In the genomic region with DNA sequence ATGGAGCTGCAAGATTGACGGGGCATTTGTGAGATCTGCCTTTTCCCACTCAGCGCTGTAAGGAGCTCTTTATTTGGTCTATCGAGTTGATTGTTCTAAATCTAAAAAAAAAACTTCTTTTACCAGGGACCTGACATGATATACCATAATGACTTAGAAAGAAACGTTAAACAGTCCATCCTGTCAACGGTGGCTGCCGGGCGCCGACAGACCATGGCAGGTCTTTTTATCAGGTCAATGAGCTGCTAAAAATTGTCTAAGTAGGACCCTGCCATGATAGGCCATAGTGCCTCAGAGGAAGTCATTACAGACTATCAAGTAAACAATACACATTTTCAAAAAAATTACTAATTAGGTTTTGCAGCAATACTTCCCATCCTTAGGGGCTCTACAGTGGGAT, we compare ENCODE assay signal across 41 cellular contexts.
"Had no signal": no experiment of that assay in that cellular context is flagged by ENCODE, and none has a peak within 500 bp of the region (broad histone marks: within the 10 kb centered on the region; RNA-seq: fewer than 3 reads in every experiment).

No MANE protein-coding gene starts in this region.

- H3K4me3 ChIP-seq: adrenal gland, ascending aorta, body of pancreas, breast epithelium, cardiac muscle cell had no signal

- H3K4me1 Mint-ChIP-seq: activated naive CD4-positive, alpha-beta T cell treated with anti-CD3 and anti-CD28 coated beads, Interleukin-2, amount 10 ng/mL, durations not matched to agents 7 days and 5 days; activated naive CD4-positive, alpha-beta T cell treated with anti-CD3 and anti-CD28 coated beads, Interleukin-2, amount 50 U/mL, for 24 hours; activated naive CD8-positive, alpha-beta T cell treated with anti-CD3 and anti-CD28 coated beads for 36 hours; activated naive CD8-positive, alpha-beta T cell treated with anti-CD3 and anti-CD28 coated beads, Interleukin-2, amount 10 ng/mL, durations not matched to agents 7 days and 5 days; activated naive CD8-positive, alpha-beta T cell treated with anti-CD3 and anti-CD28 coated beads, Interleukin-2, amount 50 U/mL, for 24 hours; activated T-helper 17 cell treated with anti-CD3 and anti-CD28 coated beads, Interleukin-2, amount 50 U/mL, for 72 hours; brain; central memory CD8-positive, alpha-beta T cell had no signal

- H3K27ac Mint-ChIP-seq: activated naive CD4-positive, alpha-beta T cell treated with anti-CD3 and anti-CD28 coated beads for 36 hours; activated naive CD4-positive, alpha-beta T cell treated with anti-CD3 and anti-CD28 coated beads, Interleukin-2, amount 10 ng/mL, durations not matched to agents 7 days and 5 days; activated naive CD4-positive, alpha-beta T cell treated with anti-CD3 and anti-CD28 coated beads, Interleukin-2, amount 50 U/mL, for 24 hours; activated naive CD4-positive, alpha-beta T cell treated with anti-CD3 and anti-CD28 coated beads, Interleukin-2, amount 50 U/mL, for 72 hours; activated naive CD8-positive, alpha-beta T cell; activated naive CD8-positive, alpha-beta T cell treated with anti-CD3 and anti-CD28 coated beads for 36 hours; activated naive CD8-positive, alpha-beta T cell treated with anti-CD3 and anti-CD28 coated beads, Interleukin-2, amount 10 ng/mL, durations not matched to agents 7 days and 5 days; activated naive CD8-positive, alpha-beta T cell treated with anti-CD3 and anti-CD28 coated beads, Interleukin-2, amount 50 U/mL, for 24 hours; activated T-cell treated with anti-CD3 and anti-CD28 coated beads, Interleukin-2, amount 50 U/mL, for 24 hours; activated T-cell treated with anti-CD3 and anti-CD28 coated beads, Interleukin-2, amount 50 U/mL, for 72 hours; activated T-helper 1 cell treated with anti-CD3 and anti-CD28 coated beads, Interleukin-12 subunit alpha, Interleukin-12 subunit beta, Interleukin-2, Interleukin-4 antibody, amounts not matched to agents 30 ng/mL and 10 ng/mL and 1 ng/mL, durations not matched to agents 14 hours and 24 hours and 36 hours; activated T-helper 17 cell treated with anti-CD3 and anti-CD28 coated beads, Interleukin-2, amount 50 U/mL, for 72 hours; activated T-helper 2 cell treated with anti-CD3 and anti-CD28 coated beads, Interferon-gamma antibody, Interleukin-2, Interleukin-4, amounts not matched to agents 10 μg/mL and 5 μg/mL and 100 μg/mL, durations not matched to agents 14 hours and 24 hours and 36 hours; brain had no signal

- ATAC-seq: activated naive CD4-positive, alpha-beta T cell treated with anti-CD3 and anti-CD28 coated beads, Interleukin-2, amount 50 U/mL, for 72 hours; activated naive CD8-positive, alpha-beta T cell treated with anti-CD3 and anti-CD28 coated beads, Interleukin-2, amount 50 U/mL, for 24 hours; activated T-cell treated with anti-CD3 and anti-CD28 coated beads, Interleukin-2, amount 50 U/mL, for 4 hours; activated T-cell treated with anti-CD3 and anti-CD28 coated beads, Interleukin-2, amount 50 U/mL, for 72 hours; activated T-helper 17 cell treated with anti-CD3 and anti-CD28 coated beads, Interleukin-2, amount 50 U/mL, for 72 hours; body of pancreas had no signal

- H3K9me3 ChIP-seq: adrenal gland, ascending aorta, body of pancreas, breast epithelium had no signal

- H3K4me3 Mint-ChIP-seq: activated naive CD4-positive, alpha-beta T cell treated with anti-CD3 and anti-CD28 coated beads for 36 hours; activated naive CD4-positive, alpha-beta T cell treated with anti-CD3 and anti-CD28 coated beads, Interleukin-2, amount 10 ng/mL, durations not matched to agents 7 days and 5 days; activated naive CD4-positive, alpha-beta T cell treated with anti-CD3 and anti-CD28 coated beads, Interleukin-2, amount 50 U/mL, for 24 hours; activated naive CD8-positive, alpha-beta T cell; activated naive CD8-positive, alpha-beta T cell treated with anti-CD3 and anti-CD28 coated beads for 36 hours; activated naive CD8-positive, alpha-beta T cell treated with anti-CD3 and anti-CD28 coated beads, Interleukin-2, amount 10 ng/mL, durations not matched to agents 7 days and 5 days; activated naive CD8-positive, alpha-beta T cell treated with anti-CD3 and anti-CD28 coated beads, Interleukin-2, amount 50 U/mL, for 24 hours; activated T-cell treated with anti-CD3 and anti-CD28 coated beads, Interleukin-2, amount 50 U/mL, for 24 hours; activated T-cell treated with anti-CD3 and anti-CD28 coated beads, Interleukin-2, amount 50 U/mL, for 4 hours; activated T-cell treated with anti-CD3 and anti-CD28 coated beads, Interleukin-2, amount 50 U/mL, for 72 hours; activated T-helper 1 cell treated with anti-CD3 and anti-CD28 coated beads, Interleukin-12 subunit alpha, Interleukin-12 subunit beta, Interleukin-2, Interleukin-4 antibody, amounts not matched to agents 30 ng/mL and 10 ng/mL and 1 ng/mL, durations not matched to agents 14 hours and 24 hours and 36 hours; activated T-helper 17 cell treated with anti-CD3 and anti-CD28 coated beads, Interleukin-2, amount 50 U/mL, for 72 hours; brain; central memory CD8-positive, alpha-beta T cell had no signal

- H3K36me3 ChIP-seq: adrenal gland, ascending aorta, brain microvascular endothelial cell, breast epithelium had no signal

- H3K27me3 ChIP-seq: adrenal gland, ascending aorta, body of pancreas, brain microvascular endothelial cell, breast epithelium, cardiac muscle cell had no signal

- H3K9me3 Mint-ChIP-seq: activated naive CD4-positive, alpha-beta T cell treated with anti-CD3 and anti-CD28 coated beads for 36 hours; activated naive CD4-positive, alpha-beta T cell treated with anti-CD3 and anti-CD28 coated beads, Interleukin-2, amount 10 ng/mL, durations not matched to agents 7 days and 5 days; activated naive CD4-positive, alpha-beta T cell treated with anti-CD3 and anti-CD28 coated beads, Interleukin-2, amount 50 U/mL, for 24 hours; activated naive CD4-positive, alpha-beta T cell treated with anti-CD3 and anti-CD28 coated beads, Interleukin-2, amount 50 U/mL, for 72 hours; activated naive CD8-positive, alpha-beta T cell treated with anti-CD3 and anti-CD28 coated beads for 36 hours; activated naive CD8-positive, alpha-beta T cell treated with anti-CD3 and anti-CD28 coated beads, Interleukin-2, amount 10 ng/mL, durations not matched to agents 7 days and 5 days; activated naive CD8-positive, alpha-beta T cell treated with anti-CD3 and anti-CD28 coated beads, Interleukin-2, amount 50 U/mL, for 24 hours; activated T-cell treated with anti-CD3 and anti-CD28 coated beads, Interleukin-2, amount 50 U/mL, for 24 hours; activated T-cell treated with anti-CD3 and anti-CD28 coated beads, Interleukin-2, amount 50 U/mL, for 4 hours; activated T-cell treated with anti-CD3 and anti-CD28 coated beads, Interleukin-2, amount 50 U/mL, for 72 hours; activated T-helper 1 cell treated with anti-CD3 and anti-CD28 coated beads, Interleukin-12 subunit alpha, Interleukin-12 subunit beta, Interleukin-2, Interleukin-4 antibody, amounts not matched to agents 30 ng/mL and 10 ng/mL and 1 ng/mL, durations not matched to agents 14 hours and 24 hours and 36 hours; activated T-helper 17 cell treated with anti-CD3 and anti-CD28 coated beads, Interleukin-2, amount 50 U/mL, for 72 hours; activated T-helper 2 cell treated with anti-CD3 and anti-CD28 coated beads, Interferon-gamma antibody, Interleukin-2, Interleukin-4, amounts not matched to agents 10 μg/mL and 5 μg/mL and 100 μg/mL, durations not matched to agents 14 hours and 24 hours and 36 hours; brain; central memory CD8-positive, alpha-beta T cell had no signal

- H3K27me3 Mint-ChIP-seq: activated naive CD4-positive, alpha-beta T cell treated with anti-CD3 and anti-CD28 coated beads, Interleukin-2, amount 10 ng/mL, durations not matched to agents 7 days and 5 days; activated naive CD8-positive, alpha-beta T cell treated with anti-CD3 and anti-CD28 coated beads for 36 hours; activated naive CD8-positive, alpha-beta T cell treated with anti-CD3 and anti-CD28 coated beads, Interleukin-2, amount 50 U/mL, for 24 hours; activated T-cell treated with anti-CD3 and anti-CD28 coated beads, Interleukin-2, amount 50 U/mL, for 24 hours; activated T-helper 17 cell treated with anti-CD3 and anti-CD28 coated beads, Interleukin-2, amount 50 U/mL, for 72 hours; brain; central memory CD8-positive, alpha-beta T cell had no signal

- H3K36me3 Mint-ChIP-seq: activated naive CD4-positive, alpha-beta T cell treated with anti-CD3 and anti-CD28 coated beads, Interleukin-2, amount 10 ng/mL, durations not matched to agents 7 days and 5 days; activated naive CD4-positive, alpha-beta T cell treated with anti-CD3 and anti-CD28 coated beads, Interleukin-2, amount 50 U/mL, for 24 hours; activated naive CD4-positive, alpha-beta T cell treated with anti-CD3 and anti-CD28 coated beads, Interleukin-2, amount 50 U/mL, for 72 hours; activated naive CD8-positive, alpha-beta T cell; activated naive CD8-positive, alpha-beta T cell treated with anti-CD3 and anti-CD28 coated beads for 36 hours; activated naive CD8-positive, alpha-beta T cell treated with anti-CD3 and anti-CD28 coated beads, Interleukin-2, amount 10 ng/mL, durations not matched to agents 7 days and 5 days; brain had no signal

- FAIRE-seq: astrocyte, bronchial epithelial cell had no signal

- H3K4me1 ChIP-seq: adrenal gland, ascending aorta, body of pancreas, breast epithelium had no signal

- DNase-seq: activated effector memory CD4-positive, alpha-beta T cell treated with anti-CD3 and anti-CD28 coated beads, Interleukin-2, amount 50 U/mL, for 16 hours; activated effector memory CD4-positive, alpha-beta T cell treated with Interleukin-2 at 50 U/mL for 16 hours; activated gamma-delta T cell; activated gamma-delta T cell treated with Interleukin-2 at 50 U/mL for 16 hours; activated naive CD4-positive, alpha-beta T cell; activated naive CD4-positive, alpha-beta T cell treated with anti-CD3 and anti-CD28 coated beads for 36 hours; activated naive CD4-positive, alpha-beta T cell treated with anti-CD3 and anti-CD28 coated beads, Interleukin-2, amount 10 ng/mL, durations not matched to agents 7 days and 5 days; activated naive CD4-positive, alpha-beta T cell treated with anti-CD3 and anti-CD28 coated beads, Interleukin-2, amount 50 U/mL, for 16 hours; activated naive CD4-positive, alpha-beta T cell treated with Interleukin-2 at 50 U/mL for 16 hours; activated naive CD8-positive, alpha-beta T cell treated with anti-CD3 and anti-CD28 coated beads for 36 hours; activated naive CD8-positive, alpha-beta T cell treated with anti-CD3 and anti-CD28 coated beads, Interleukin-2, amount 10 ng/mL, durations not matched to agents 7 days and 5 days; activated naive CD8-positive, alpha-beta T cell treated with anti-CD3 and anti-CD28 coated beads, Interleukin-2, amount 50 U/mL, for 24 hours; activated T-cell treated with anti-CD3 and anti-CD28 coated beads for 4 hours; activated T-cell treated with anti-CD3 and anti-CD28 coated beads, Interleukin-2, amount 50 U/mL, for 1 hour; activated T-cell treated with anti-CD3 and anti-CD28 coated beads, Interleukin-2, amount 50 U/mL, for 24 hours; activated T-cell treated with anti-CD3 and anti-CD28 coated beads, Interleukin-2, amount 50 U/mL, for 4 hours; activated T-cell treated with anti-CD3 and anti-CD28 coated beads, Interleukin-2, amount 50 U/mL, for 48 hours; activated T-cell treated with anti-CD3 and anti-CD28 coated beads, Interleukin-2, amount 50 U/mL, for 72 hours; adrenal gland; amniotic stem cell; amygdala; anterior cingulate cortex; aorta; body of pancreas; brain microvascular endothelial cell; caudate nucleus; central memory CD4-positive, alpha-beta T cell; cerebellar nuclear complex had no signal

- H3K27ac ChIP-seq: adrenal gland, ascending aorta, body of pancreas, brain microvascular endothelial cell, breast epithelium, cardiac muscle cell had no signal
